In genomic region chr22:20916916-20917810, GRCh38 we compare ENCODE assay signal across 1 cellular context.
TF ChIP-seq lines count a peak whose summit lies in the region.

Gene CRKL (plus strand): TSS chr22:20917407. CDS start chr22:20917935, 528 bp downstream.

TF ChIP-seq in HepG2, 621 proteins besides CTCF, POLR2A, EP300 and RAD21 (continued from another document and continues in another):
- TF ChIP-seq HES4 (CRISPR knock-in tag; IDR thresholded peaks at IDR 0.05; ENCODE audit: borderline replicate concordance) (peak; percentile 81; the same call in 1 of the 2 replicates), PRDM10 (CRISPR knock-in tag; IDR thresholded peaks at IDR 0.05; ENCODE audit: low read depth) (peak; percentile 40; the same call in 1 of the 2 replicates), STAT5B (CRISPR knock-in tag; IDR thresholded peaks at IDR 0.05) (no peak), HNF4A (CRISPR knock-in tag; IDR thresholded peaks at IDR 0.05) (peak; percentile 69), ZC3H13 (CRISPR knock-in tag; IDR thresholded peaks at IDR 0.05) (peak; percentile 62; the same call in 1 of the 2 replicates), ZNF552 (CRISPR knock-in tag; IDR thresholded peaks at IDR 0.05; ENCODE audit: borderline replicate concordance) (0 out of 2 replicates have a peak, but pooled peaks have one; percentile 27), MYPOP (CRISPR knock-in tag; IDR thresholded peaks at IDR 0.05) (peak; percentile 49; the same call in 1 of the 2 replicates), JUN (CRISPR knock-in tag; IDR thresholded peaks at IDR 0.05) (peak; percentile 57), EHMT2 (IDR thresholded peaks at IDR 0.05; ENCODE audit: borderline replicate concordance, low read depth, low read length) (no peak), ZNF740 (CRISPR knock-in tag; IDR thresholded peaks at IDR 0.05) (no peak), ZFP36L1 (CRISPR knock-in tag; IDR thresholded peaks at IDR 0.05) (peak; percentile 82), ZBTB7B (CRISPR knock-in tag; IDR thresholded peaks at IDR 0.05) (peak; percentile 86), HCFC1 (IDR thresholded peaks at IDR 0.05; ENCODE audit: low read depth, low read length) (peak; percentile 36; the same call in 1 of the 2 replicates), CENPBD1 (CRISPR knock-in tag; IDR thresholded peaks at IDR 0.05; ENCODE audit: borderline replicate concordance, low read depth) (no peak; the same call in 1 of the 2 replicates), DMAP1 (CRISPR knock-in tag; IDR thresholded peaks at IDR 0.05) (peak; percentile 66; the same call in 1 of the 2 replicates), ZNF816 (CRISPR knock-in tag; IDR thresholded peaks at IDR 0.05; ENCODE audit: borderline replicate concordance) (no peak; the same call in 1 of the 2 replicates), ZNF678 (CRISPR knock-in tag; IDR thresholded peaks at IDR 0.05) (no peak), SUZ12 (IDR thresholded peaks at IDR 0.05; ENCODE audit: low read depth, low read length) (no peak), ARNT2 (CRISPR knock-in tag; IDR thresholded peaks at IDR 0.05; ENCODE audit: low read depth) (peak; percentile 78), THAP8 (CRISPR knock-in tag; IDR thresholded peaks at IDR 0.05; ENCODE audit: borderline replicate concordance) (0 out of 2 replicates have a peak, but pooled peaks have one; percentile 51), PAX8 (CRISPR knock-in tag; IDR thresholded peaks at IDR 0.05; ENCODE audit: borderline replicate concordance) (no peak), ETS1 (CRISPR knock-in tag; IDR thresholded peaks at IDR 0.05) (no peak), GATAD2A (CRISPR knock-in tag; IDR thresholded peaks at IDR 0.05) (peak; percentile 81), CBX1 (IDR thresholded peaks at IDR 0.05; ENCODE audit: low read depth) (no peak), POLR2G (IDR thresholded peaks at IDR 0.05; ENCODE audit: low read depth, low read length) (peak; percentile 80), XRCC5 (optimal IDR thresholded peaks at IDR 0.05; ENCODE audit: low read length) (peak; percentile 97), MAX (IDR thresholded peaks at IDR 0.05) (peak; percentile 89), SNAPC4 (CRISPR knock-in tag; IDR thresholded peaks at IDR 0.05) (peak; percentile 79; the same call in 1 of the 2 replicates), ZSCAN25 (CRISPR knock-in tag; IDR thresholded peaks at IDR 0.05) (peak; percentile 59), ZNF850 (CRISPR knock-in tag; conservative IDR thresholded peaks at IDR 0.05) (0 out of 2 replicates have a peak, but pooled peaks have one; percentile 63), BHLHE40 (IDR thresholded peaks at IDR 0.05; ENCODE audit: low read length) (peak; percentile 66), FOXA3 (CRISPR knock-in tag; IDR thresholded peaks at IDR 0.05) (peak; percentile 40), PPARG (CRISPR knock-in tag; conservative IDR thresholded peaks at IDR 0.05) (peak; percentile 46), MIER3 (CRISPR knock-in tag; IDR thresholded peaks at IDR 0.05; ENCODE audit: borderline replicate concordance) (peak; percentile 84; the same call in 1 of the 2 replicates), ZNF577 (CRISPR knock-in tag; IDR thresholded peaks at IDR 0.05; ENCODE audit: borderline replicate concordance, low read depth) (no peak), RARA (CRISPR knock-in tag; IDR thresholded peaks at IDR 0.05) (peak; percentile 89), AFF4 (CRISPR knock-in tag; IDR thresholded peaks at IDR 0.05) (peak; percentile 25; the same call in 1 of the 2 replicates), ZNF180 (CRISPR knock-in tag; IDR thresholded peaks at IDR 0.05; ENCODE audit: borderline replicate concordance, low read depth) (no peak)
